ENCODE assay signal across 8 cellular contexts in genomic region chr7:131501422-131501821, GRCh38. TPM values are rescaled to one million over a fixed set of nuclear protein-coding genes. Genes with fewer than 3 reads are reported as not detected.
DNase-seq lines count a peak whose midpoint lies in the region; ATAC-seq and TF ChIP-seq lines count a peak whose summit lies in the region.

No MANE protein-coding gene starts in this region.

- no peaks in the 10 kb centered on the region for H3K27me3 ChIP-seq in CD4-positive, CD25-positive, alpha-beta regulatory T cell (ENCODE audit: control insufficient read depth, insufficient read depth, low read length)

- no peak overlapping the region for H3K4me3 ChIP-seq in CD4-positive, CD25-positive, alpha-beta regulatory T cell (ENCODE audit: low read depth, low read length)
- no peak overlapping the region for H3K4me3 ChIP-seq in Jurkat, Clone E6-1 (ENCODE audit: low read length)

- H3K9me3 Mint-ChIP-seq in CD4-positive, CD25-positive, alpha-beta regulatory T cell, result no peaks in the 10 kb centered on the region
- no peaks in the 10 kb centered on the region for H3K9me3 Mint-ChIP-seq in activated naive CD8-positive, alpha-beta T cell treated with anti-CD3 and anti-CD28 coated beads for 36 hours

- H3K4me1 ChIP-seq in CD4-positive, CD25-positive, alpha-beta regulatory T cell (ENCODE audit: control insufficient read depth, insufficient read depth, low read length, poor library complexity, severe bottlenecking), result peaks cover 22% of the 10 kb centered on the region

- peak overlapping the region in 2 of 3 donors; percentile 57 to 70 for H3K27ac Mint-ChIP-seq in CD4-positive, CD25-positive, alpha-beta regulatory T cell
- no peak overlapping the region for H3K27ac Mint-ChIP-seq in activated naive CD8-positive, alpha-beta T cell treated with anti-CD3 and anti-CD28 coated beads for 36 hours

- intact Hi-C loops in posterior vena cava (cut with DNase I), result no loop called here

- CTCF ChIA-PET in RWPE1 (lab: Yijun Ruan, JAX), result no interaction called here

- no peaks in the 10 kb centered on the region for H3K9me3 ChIP-seq in CD4-positive, CD25-positive, alpha-beta regulatory T cell (ENCODE audit: control insufficient read depth in 2 of 2, low read length in 2 of 2)

- peaks cover 3% of the 10 kb centered on the region for H3K36me3 ChIP-seq in CD4-positive, CD25-positive, alpha-beta regulatory T cell (ENCODE audit: control insufficient read depth, insufficient read depth, low read length)

- H3K4me1 Mint-ChIP-seq in CD4-positive, CD25-positive, alpha-beta regulatory T cell, result peaks cover 6 to 36% (median 26%) of the 10 kb centered on the region in 4 donors
- H3K4me1 Mint-ChIP-seq in activated naive CD8-positive, alpha-beta T cell treated with anti-CD3 and anti-CD28 coated beads for 36 hours, result peaks cover 23% of the 10 kb centered on the region

- H3K27ac ChIP-seq in CD4-positive, CD25-positive, alpha-beta regulatory T cell (ENCODE audit: insufficient read depth, low read length, poor library complexity, severe bottlenecking), result no peak overlapping the region
- no peak overlapping the region for H3K27ac ChIP-seq in RWPE1

- no peaks in the 10 kb centered on the region for H3K36me3 Mint-ChIP-seq in CD4-positive, CD25-positive, alpha-beta regulatory T cell
- no peaks in the 10 kb centered on the region for H3K36me3 Mint-ChIP-seq in activated naive CD8-positive, alpha-beta T cell treated with anti-CD3 and anti-CD28 coated beads for 36 hours

- ATAC-seq in CD4-positive, CD25-positive, alpha-beta regulatory T cell (ENCODE audit: low read depth in 2 of 2), result peak; percentile 87 to 89
- ATAC-seq in GM21381 (IDR thresholded peaks at IDR 0.05; ENCODE audit: unreplicated experiment), result peak; percentile 80

- peak in 2 of 3 donors; percentile 57 to 81 for DNase-seq in CD4-positive, CD25-positive, alpha-beta regulatory T cell
- peak; percentile 90 for DNase-seq in Jurkat, Clone E6-1 (ENCODE audit: low read depth, low spot score)
- DNase-seq in activated naive CD8-positive, alpha-beta T cell treated with anti-CD3 and anti-CD28 coated beads for 36 hours, result peak; percentile 33
- peak in 2 of 3 experiments; percentile 16 to 30 for DNase-seq in stimulated activated CD4-positive, alpha-beta T cell treated with anti-CD3 and anti-CD28 coated beads, TNF-alpha, amount 100 ng/mL, for 24 hours (ENCODE audit: low read depth in 3 of 3)
- DNase-seq in 8988T, result no peak
- no peak for DNase-seq in posterior vena cava (ENCODE audit: low spot score)
- DNase-seq in RWPE1 (ENCODE audit: low spot score), result no peak

- H3K4me3 Mint-ChIP-seq in CD4-positive, CD25-positive, alpha-beta regulatory T cell, result peak overlapping the region in 1 of 4 donors; percentile 24
- no peak overlapping the region for H3K4me3 Mint-ChIP-seq in activated naive CD8-positive, alpha-beta T cell treated with anti-CD3 and anti-CD28 coated beads for 36 hours

- POLR2A ChIA-PET in RWPE1 (lab: Yijun Ruan, JAX; ENCODE audit: low non-redundant PET), result no interaction called here

- TF ChIP-seq CTCF in RWPE1 (conservative IDR thresholded peaks at IDR 0.05; ENCODE audit: low read depth), result no peak

- no peaks in the 10 kb centered on the region for H3K27me3 Mint-ChIP-seq in CD4-positive, CD25-positive, alpha-beta regulatory T cell
- no peaks in the 10 kb centered on the region for H3K27me3 Mint-ChIP-seq in activated naive CD8-positive, alpha-beta T cell treated with anti-CD3 and anti-CD28 coated beads for 36 hours

RNA-seq across cellular contexts. Expression of gene PODXL, which starts 55.0 kb away (rescaled TPM):
- 0.89 TPM for total RNA-seq in CD4-positive, CD25-positive, alpha-beta regulatory T cell
- polyA plus RNA-seq in CD4-positive, CD25-positive, alpha-beta regulatory T cell, result under 1 TPM; 0.17 to 0.54 (median 0.27) TPM
- 12.0 TPM for polyA plus RNA-seq in Jurkat, Clone E6-1 (2012; ENCODE audit: insufficient read depth, insufficient read length)
- under 1 TPM; 0.70 to 0.88 TPM for total RNA-seq in activated naive CD8-positive, alpha-beta T cell treated with anti-CD3 and anti-CD28 coated beads for 36 hours
- 10 to 100 TPM; 41.9 to 46.7 TPM for total RNA-seq in posterior vena cava

Comparison
In these comparisons a context has a peak if more than half of its experiments do, and no peak if none do; other contexts are left out.
1. DNase-seq: peak in CD4-positive, CD25-positive, alpha-beta regulatory T cell (2 of 3), Jurkat, Clone E6-1 (single experiment), activated naive CD8-positive, alpha-beta T cell treated with anti-CD3 and anti-CD28 coated beads for 36 hours (single experiment) and stimulated activated CD4-positive, alpha-beta T cell treated with anti-CD3 and anti-CD28 coated beads, TNF-alpha, amount 100 ng/mL, for 24 hours (2 of 3); none in 8988T (single experiment), posterior vena cava (single experiment) and RWPE1 (single experiment).
2. RNA of gene PODXL, which starts 55.0 kb away (total RNA-seq): 41.9 to 46.7 TPM in posterior vena cava; 0.89 TPM in CD4-positive, CD25-positive, alpha-beta regulatory T cell (single experiment) and 0.70 to 0.88 TPM in activated naive CD8-positive, alpha-beta T cell treated with anti-CD3 and anti-CD28 coated beads for 36 hours; every median in the first group is over 10 times any median in the second.